ENCODE assay signal across 1 cellular context in genomic region chr1:15975805-15976680, GRCh38.
A peak's percentile ranks its signal among the peaks of the same experiment; 100 is the strongest.
TF ChIP-seq lines count a peak whose summit lies in the region.

Gene ZBTB17, minus strand, starts transcription at chr1:15976101. Its CDS starts 27,606 bp downstream, at chr1:15948495.

TF ChIP-seq in HEK293, 187 proteins besides CTCF, POLR2A, EP300 and RAD21 (continued from another document and continues in another):
- TF ChIP-seq ZBTB10 (tag by site-specific recombination; IDR thresholded peaks at IDR 0.05): peak; percentile 87; the same call in 1 of the 2 replicates
- no peak for TF ChIP-seq ZNF521 (tag by site-specific recombination; IDR thresholded peaks at IDR 0.05)
- TF ChIP-seq ZNF571 (tag by site-specific recombination; IDR thresholded peaks at IDR 0.05): no peak
- TF ChIP-seq ZNF514 (tag by site-specific recombination; IDR thresholded peaks at IDR 0.05): no peak
- no peak for TF ChIP-seq RBAK (tag by site-specific recombination; IDR thresholded peaks at IDR 0.05)
- TF ChIP-seq ZNF202 (tag by site-specific recombination; IDR thresholded peaks at IDR 0.05; ENCODE audit: borderline replicate concordance): no peak
- TF ChIP-seq ZBTB1 (tag by site-specific recombination; IDR thresholded peaks at IDR 0.05): no peak
- peak; percentile 85 for TF ChIP-seq KLF8 (tag by site-specific recombination; IDR thresholded peaks at IDR 0.05)
- 0 out of 2 replicates have a peak, but pooled peaks have one; percentile 16 for TF ChIP-seq ZSCAN30 (tag by site-specific recombination; IDR thresholded peaks at IDR 0.05)
- no peak for TF ChIP-seq ZNF747 (tag by site-specific recombination; IDR thresholded peaks at IDR 0.05)
- TF ChIP-seq ZNF138 (tag by site-specific recombination; IDR thresholded peaks at IDR 0.05; ENCODE audit: borderline replicate concordance): no peak
- no peak for TF ChIP-seq ZNF302 (tag by site-specific recombination; IDR thresholded peaks at IDR 0.05; ENCODE audit: low read depth)
- no peak; the same call in 1 of the 2 replicates for TF ChIP-seq ZNF394 (tag by site-specific recombination; IDR thresholded peaks at IDR 0.05; ENCODE audit: borderline replicate concordance)
- TF ChIP-seq SCRT1 (tag by site-specific recombination; IDR thresholded peaks at IDR 0.05; ENCODE audit: borderline replicate concordance): no peak
- 0 out of 2 replicates have a peak, but pooled peaks have one; percentile 41 for TF ChIP-seq ZNF501 (tag by site-specific recombination; IDR thresholded peaks at IDR 0.05)
- TF ChIP-seq TCF7L2 (IDR thresholded peaks at IDR 0.05; ENCODE audit: borderline replicate concordance, low read depth, low read length): no peak
- no peak for TF ChIP-seq SCRT2 (tag by site-specific recombination; IDR thresholded peaks at IDR 0.05)
- no peak for TF ChIP-seq ZNF658 (tag by site-specific recombination; IDR thresholded peaks at IDR 0.05)
- TF ChIP-seq ZNF16 (tag by site-specific recombination; IDR thresholded peaks at IDR 0.05; ENCODE audit: low read depth): no peak
- TF ChIP-seq HOXD13 (CRISPR knock-in tag; IDR thresholded peaks at IDR 0.05; ENCODE audit: borderline replicate concordance): no peak
- no peak for TF ChIP-seq ZNF280C (tag by site-specific recombination; IDR thresholded peaks at IDR 0.05)
- TF ChIP-seq ZNF558 (tag by site-specific recombination; IDR thresholded peaks at IDR 0.05): no peak
- TF ChIP-seq ZBTB26 (tag by site-specific recombination; optimal IDR thresholded peaks at IDR 0.05): peak; percentile 66
- no peak for TF ChIP-seq ZNF677 (tag by site-specific recombination; IDR thresholded peaks at IDR 0.05)
- TF ChIP-seq ZNF266 (tag by site-specific recombination; IDR thresholded peaks at IDR 0.05; ENCODE audit: low read depth): no peak
- no peak for TF ChIP-seq ZNF433 (tag by site-specific recombination; IDR thresholded peaks at IDR 0.05; ENCODE audit: low read depth)
- TF ChIP-seq ZNF155 (tag by site-specific recombination; IDR thresholded peaks at IDR 0.05): no peak
- TF ChIP-seq ZNF624 (tag by site-specific recombination; IDR thresholded peaks at IDR 0.05): no peak
- no peak for TF ChIP-seq ZNF621 (tag by site-specific recombination; IDR thresholded peaks at IDR 0.05)
- no peak for TF ChIP-seq IKZF3 (tag by site-specific recombination; IDR thresholded peaks at IDR 0.05)
- TF ChIP-seq OSR2 (tag by site-specific recombination; IDR thresholded peaks at IDR 0.05): no peak
- TF ChIP-seq ZNF362 (tag by site-specific recombination; IDR thresholded peaks at IDR 0.05): no peak
- no peak for TF ChIP-seq HOXA7 (CRISPR knock-in tag; IDR thresholded peaks at IDR 0.05; ENCODE audit: borderline replicate concordance)
- TF ChIP-seq REST (tag by site-specific recombination; IDR thresholded peaks at IDR 0.05): no peak; the same call in 1 of the 2 replicates
- no peak for TF ChIP-seq TSHZ1 (tag by site-specific recombination; IDR thresholded peaks at IDR 0.05; ENCODE audit: borderline replicate concordance)
- no peak for TF ChIP-seq ZNF175 (tag by site-specific recombination; IDR thresholded peaks at IDR 0.05)
- TF ChIP-seq SP2 (tag by site-specific recombination; IDR thresholded peaks at IDR 0.05): peak; percentile 78
- peak; percentile 79 for TF ChIP-seq ZNF580 (tag by site-specific recombination; IDR thresholded peaks at IDR 0.05)
- no peak for TF ChIP-seq ZNF792 (tag by site-specific recombination; IDR thresholded peaks at IDR 0.05)
- TF ChIP-seq ZNF629 (tag by site-specific recombination; IDR thresholded peaks at IDR 0.05): no peak; the same call in 1 of the 2 replicates
- TF ChIP-seq PATZ1 (tag by site-specific recombination; IDR thresholded peaks at IDR 0.05): peak; percentile 83
- TF ChIP-seq ZNF174 (tag by site-specific recombination; IDR thresholded peaks at IDR 0.05): no peak
- no peak for TF ChIP-seq ZNF221 (tag by site-specific recombination; IDR thresholded peaks at IDR 0.05; ENCODE audit: borderline replicate concordance)
- peak; percentile 72; the same call in 1 of the 2 replicates for TF ChIP-seq KLF7 (tag by site-specific recombination; IDR thresholded peaks at IDR 0.05; ENCODE audit: borderline replicate concordance)
- no peak for TF ChIP-seq ZNF585B (tag by site-specific recombination; IDR thresholded peaks at IDR 0.05)
- TF ChIP-seq GLIS2 (tag by site-specific recombination; IDR thresholded peaks at IDR 0.05): peak; percentile 32; the same call in 1 of the 2 replicates
- no peak for TF ChIP-seq ZNF423 (tag by site-specific recombination; IDR thresholded peaks at IDR 0.05)
- no peak for TF ChIP-seq ZNF548 (tag by site-specific recombination; IDR thresholded peaks at IDR 0.05)
- TF ChIP-seq KLF1 (tag by site-specific recombination; IDR thresholded peaks at IDR 0.05): 0 out of 2 replicates have a peak, but pooled peaks have one; percentile 56
- TF ChIP-seq ZNF670 (tag by site-specific recombination; IDR thresholded peaks at IDR 0.05; ENCODE audit: low read depth): no peak
- TF ChIP-seq ZNF354C (tag by site-specific recombination; IDR thresholded peaks at IDR 0.05; ENCODE audit: borderline replicate concordance, low read depth): no peak
- no peak for TF ChIP-seq ZFP41 (tag by site-specific recombination; IDR thresholded peaks at IDR 0.05; ENCODE audit: borderline replicate concordance)
- no peak for TF ChIP-seq ZNF660 (tag by site-specific recombination; IDR thresholded peaks at IDR 0.05)
- TF ChIP-seq ZNF707 (tag by site-specific recombination; IDR thresholded peaks at IDR 0.05): no peak
- no peak for TF ChIP-seq ZNF157 (tag by site-specific recombination; IDR thresholded peaks at IDR 0.05)
- TF ChIP-seq ZNF560 (tag by site-specific recombination; IDR thresholded peaks at IDR 0.05; ENCODE audit: borderline replicate concordance): no peak
